ENCODE assay signal across 8 cellular contexts in the genomic region with DNA sequence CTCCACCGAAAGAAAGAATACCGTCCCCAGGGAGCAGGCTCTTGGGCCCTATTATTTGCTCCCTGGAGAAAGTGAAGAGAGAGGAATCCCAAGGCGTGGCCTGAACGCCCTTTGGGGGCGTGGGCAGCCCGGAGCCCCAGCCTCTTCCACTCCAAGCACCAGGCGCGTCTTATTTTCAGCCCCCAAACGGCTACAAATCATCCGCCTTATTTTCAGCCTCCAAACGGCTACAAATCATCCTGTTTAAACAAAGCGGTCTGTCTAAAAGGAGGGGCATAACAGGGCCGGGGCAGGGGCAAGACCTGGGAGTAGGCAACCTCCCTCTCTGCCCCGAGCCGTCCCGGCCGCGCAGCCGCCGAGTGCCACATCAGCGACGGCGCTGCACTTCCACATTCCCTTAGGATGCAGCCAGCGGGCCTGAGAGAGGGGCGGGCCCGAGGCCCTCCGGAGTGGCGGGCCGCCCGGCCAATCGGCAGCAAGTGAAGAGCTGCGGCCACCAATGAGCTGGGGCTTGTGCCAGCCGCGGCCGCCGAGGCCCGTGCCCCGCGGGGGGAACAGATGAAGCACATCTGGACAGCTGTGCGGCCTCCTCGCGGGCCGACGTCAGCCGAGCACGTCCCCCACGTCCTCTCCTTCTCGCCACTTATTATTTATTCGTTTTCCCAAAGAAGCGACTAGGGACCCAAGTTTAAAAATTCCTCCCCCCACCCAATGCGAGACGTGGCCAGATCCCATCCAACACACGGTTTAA. TPM values are rescaled to one million over a fixed set of nuclear protein-coding genes. Genes with fewer than 3 reads are reported as not detected.
DNase-seq lines count a peak whose midpoint lies in the region; TF ChIP-seq lines count a peak whose summit lies in the region.

A gene with protein sequence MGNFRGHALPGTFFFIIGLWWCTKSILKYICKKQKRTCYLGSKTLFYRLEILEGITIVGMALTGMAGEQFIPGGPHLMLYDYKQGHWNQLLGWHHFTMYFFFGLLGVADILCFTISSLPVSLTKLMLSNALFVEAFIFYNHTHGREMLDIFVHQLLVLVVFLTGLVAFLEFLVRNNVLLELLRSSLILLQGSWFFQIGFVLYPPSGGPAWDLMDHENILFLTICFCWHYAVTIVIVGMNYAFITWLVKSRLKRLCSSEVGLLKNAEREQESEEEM (plus strand): TSS at position 561 of the 751 bp plus-strand sequence. CDS start 62,593 bp downstream, outside the sequence.

- no peaks in the 10 kb centered on the region for H3K9me3 Mint-ChIP-seq in activated naive CD4-positive, alpha-beta T cell treated with anti-CD3 and anti-CD28 coated beads for 36 hours

- DNase-seq in ELR (ENCODE audit: low read depth) (peak; percentile 93), H7 (peak; percentile 98), M059J (ENCODE audit: low read depth) (peak; percentile 96), SJCRH30 (peak; percentile 98), germinal center (ENCODE audit: low spot score) (peak; percentile 93)
- peak; percentile 86 for DNase-seq in activated naive CD4-positive, alpha-beta T cell treated with anti-CD3 and anti-CD28 coated beads for 36 hours

- CTCF ChIA-PET in activated naive CD4-positive, alpha-beta T cell treated with anti-CD3 and anti-CD28 coated beads for 36 hours (lab: Charles Lee): interaction anchor here (1.3 kb wide), 1 partner anchor 29 kb away, joined by 4 read pairs; no protein-coding TSS in a partner anchor

- peaks cover 3% of the 10 kb centered on the region for H3K4me1 Mint-ChIP-seq in activated naive CD4-positive, alpha-beta T cell treated with anti-CD3 and anti-CD28 coated beads for 36 hours (ENCODE audit: low read depth)

- H3K36me3 ChIP-seq in H7 (replicated peaks; ENCODE audit: control insufficient read depth, insufficient read depth, low read length) (no peaks in the 10 kb centered on the region), SJCRH30 (no peaks in the 10 kb centered on the region), neutrophil (no peaks in the 10 kb centered on the region), subcutaneous abdominal adipose tissue (ENCODE audit: control insufficient read depth in 5 of 5, insufficient read depth in 5 of 5, low read length in 5 of 5) (no peaks in the 10 kb centered on the region)

- peaks cover 6% of the 10 kb centered on the region for H3K27me3 Mint-ChIP-seq in activated naive CD4-positive, alpha-beta T cell treated with anti-CD3 and anti-CD28 coated beads for 36 hours (ENCODE audit: low read depth)

- peak within 1 kb of the TSS; percentile 44 for H3K4me3 ChIP-seq in H7 (ENCODE audit: insufficient read depth, low read depth, low read length)
- H3K4me3 ChIP-seq in SJCRH30: peak within 1 kb of the TSS; percentile 69
- peak within 1 kb of the TSS; percentile 56 to 65 for H3K4me3 ChIP-seq in neutrophil (ENCODE audit: low read depth in 1 of 2, low read length in 1 of 2)
- H3K4me3 ChIP-seq in subcutaneous abdominal adipose tissue (ENCODE audit: low read depth in 1 of 5, low read length in 5 of 5): peak within 1 kb of the TSS; percentile 66 to 84 (median 71)

- no peaks in the 10 kb centered on the region for H3K27me3 ChIP-seq in H7 (ENCODE audit: control insufficient read depth, insufficient read depth, low read length)
- H3K27me3 ChIP-seq in SJCRH30: no peaks in the 10 kb centered on the region
- peaks cover 11% of the 10 kb centered on the region for H3K27me3 ChIP-seq in neutrophil
- no peaks in the 10 kb centered on the region for H3K27me3 ChIP-seq in subcutaneous abdominal adipose tissue (ENCODE audit: control insufficient read depth in 5 of 5, insufficient read depth in 4 of 5, low read length in 5 of 5)

- peak within 1 kb of the TSS; percentile 77 for H3K4me3 Mint-ChIP-seq in activated naive CD4-positive, alpha-beta T cell treated with anti-CD3 and anti-CD28 coated beads for 36 hours

- TF ChIP-seq CTCF in neutrophil (IDR thresholded peaks at IDR 0.05): peak; percentile 11

- H3K36me3 Mint-ChIP-seq in activated naive CD4-positive, alpha-beta T cell treated with anti-CD3 and anti-CD28 coated beads for 36 hours (ENCODE audit: low read depth): no peaks in the 10 kb centered on the region

- no peaks in the 10 kb centered on the region for H3K9me3 ChIP-seq in SJCRH30 (replicated peaks)
- no peaks in the 10 kb centered on the region for H3K9me3 ChIP-seq in neutrophil
- H3K9me3 ChIP-seq in subcutaneous abdominal adipose tissue (ENCODE audit: control insufficient read depth in 5 of 5, low read length in 5 of 5): no peaks in the 10 kb centered on the region

- H3K27ac ChIP-seq in SJCRH30 (peak within 1 kb of the TSS; percentile 47), neutrophil (no peak within 1 kb of the TSS), subcutaneous abdominal adipose tissue (ENCODE audit: low read depth, low read length) (peak within 1 kb of the TSS; percentile 64)

- no peak within 1 kb of the TSS for H3K27ac Mint-ChIP-seq in activated naive CD4-positive, alpha-beta T cell treated with anti-CD3 and anti-CD28 coated beads for 36 hours

- intact Hi-C loops in activated naive CD4-positive, alpha-beta T cell treated with anti-CD3 and anti-CD28 coated beads for 36 hours (cut with micrococcal nuclease): loop anchor here (1.0 to 5.0 kb wide), 3 partner anchors 91 to 231 kb away; a partner anchor contains a TSS

- H3K4me1 ChIP-seq in SJCRH30: peaks cover 13% of the 10 kb centered on the region
- H3K4me1 ChIP-seq in neutrophil (ENCODE audit: control insufficient read depth in 1 of 2, insufficient read depth in 1 of 2, low read depth in 1 of 2, low read length in 1 of 2): peaks cover 10 to 15% of the 10 kb centered on the region in 2 experiments
- H3K4me1 ChIP-seq in subcutaneous abdominal adipose tissue (ENCODE audit: control insufficient read depth in 5 of 5, insufficient read depth in 5 of 5, low read length in 5 of 5): peaks cover 0 to 14% (median 11%) of the 10 kb centered on the region in 5 donors

- peak within 1 kb of the TSS; percentile 70 to 87 (median 71) for H3K9ac ChIP-seq in subcutaneous abdominal adipose tissue (ENCODE audit: low read length in 5 of 5)

RNA-seq across cellular contexts. Expression of the gene that starts here (rescaled TPM):
- total RNA-seq in H7 (2014; rRNA removed; shearing (Covaris generic)): 3.8 and 4.8 TPM in 2 replicates
- total RNA-seq in M059J (2014; rRNA removed; shearing (Covaris generic)): 41.0 and 46.1 TPM in 2 replicates
- total RNA-seq in SJCRH30 (2014; rRNA removed; shearing (Covaris generic)): 28.3 and 30.2 TPM in 2 replicates
- under 1 TPM; 0.21 to 0.22 TPM for total RNA-seq in activated naive CD4-positive, alpha-beta T cell treated with anti-CD3 and anti-CD28 coated beads for 36 hours

Comparison
In these comparisons a context has a peak if more than half of its experiments do, and no peak if none do; other contexts are left out.
1. Peak in DNase-seq in activated naive CD4-positive, alpha-beta T cell treated with anti-CD3 and anti-CD28 coated beads for 36 hours; RNA of the gene not detected or under 1 TPM.